Comparison of ENCODE assay signal across 8 cellular contexts in genomic region chr9:34546834-34547827, GRCh38. TPM values are rescaled to one million over a fixed set of nuclear protein-coding genes. Genes with fewer than 3 reads are reported as not detected.
A peak's percentile ranks its signal among the peaks of the same experiment; 100 is the strongest.
DNase-seq lines count a peak whose midpoint lies in the region; ATAC-seq and TF ChIP-seq lines count a peak whose summit lies in the region.

No MANE protein-coding gene starts in this region.

- H3K4me3 ChIP-seq in HFF-Myc (replicated peaks; ENCODE audit: low read depth, low read length) (no peak overlapping the region), PC-9 (no peak overlapping the region), heart left ventricle (no peak overlapping the region)

- H3K27ac Mint-ChIP-seq in activated naive CD8-positive, alpha-beta T cell treated with anti-CD3 and anti-CD28 coated beads for 36 hours: no peak overlapping the region

- H3K36me3 Mint-ChIP-seq in activated naive CD8-positive, alpha-beta T cell treated with anti-CD3 and anti-CD28 coated beads for 36 hours: no peaks in the 10 kb centered on the region

- no peak overlapping the region for H3K4me2 ChIP-seq in PC-9

- peak in 12 of 14 donors; percentile 16 to 76 (median 50) for DNase-seq in C1 segment of cervical spinal cord (lab: John Stamatoyannopoulos, UW)
- DNase-seq in HFF-Myc (ENCODE audit: extremely low read depth, low read depth): peak; percentile 38
- peak in 1 of 2 experiments; percentile 41 for DNase-seq in PC-9
- DNase-seq in activated naive CD8-positive, alpha-beta T cell treated with anti-CD3 and anti-CD28 coated beads for 36 hours: peak; percentile 60
- DNase-seq in heart left ventricle: peak in 4 of 5 donors; percentile 48 to 61 (median 52)
- DNase-seq in pulmonary artery endothelial cell (ENCODE audit: low read depth, low spot score): peak; percentile 52

- H3K27me3 ChIP-seq in PC-9 (ENCODE audit: insufficient read depth, low read depth) (peaks cover 23% of the 10 kb centered on the region; the same call in 1 of the 2 replicates), heart left ventricle (peaks cover 0 to 4% (median 0%) of the 10 kb centered on the region in 9 donors)

- WGBS in heart left ventricle, 4 donors: 57 to 62% (median 62%) methylated on average over 16 of the region's 16 CpGs

- POLR2A ChIA-PET in PC-9 (lab: Charles Lee; ENCODE audit: unreplicated experiment): no interaction called here

- no peaks in the 10 kb centered on the region for H4K20me1 ChIP-seq in PC-9 (ENCODE audit: insufficient read depth)

- no peaks in the 10 kb centered on the region for H3K9me2 ChIP-seq in PC-9 (ENCODE audit: insufficient read depth)

- CTCF ChIA-PET in PC-9 (lab: Charles Lee): no interaction called here

- no peaks in the 10 kb centered on the region for H3K9me3 Mint-ChIP-seq in activated naive CD8-positive, alpha-beta T cell treated with anti-CD3 and anti-CD28 coated beads for 36 hours

- ATAC-seq in heart left ventricle (peak; percentile 21 to 70 (median 58)), GM19397 (IDR thresholded peaks at IDR 0.05; ENCODE audit: unreplicated experiment) (no peak), HG03354 (IDR thresholded peaks at IDR 0.05; ENCODE audit: poor library complexity, severe bottlenecking, unreplicated experiment) (no peak)

- no peaks in the 10 kb centered on the region for H3K4me1 ChIP-seq in PC-9 (replicated peaks; ENCODE audit: insufficient read depth)
- peaks cover 0 to 5% (median 0%) of the 10 kb centered on the region in 12 donors for H3K4me1 ChIP-seq in heart left ventricle

- H2AFZ ChIP-seq in PC-9: no peak overlapping the region

- TF ChIP-seq POLR2A in heart left ventricle (IDR thresholded peaks at IDR 0.05): no peak

- intact Hi-C loops in PC-9 (cut with micrococcal nuclease; ENCODE audit: unreplicated experiment) (loop anchor here (2.0 to 5.0 kb wide), 2 partner anchors 110 to 215 kb away; no protein-coding TSS in a partner anchor), heart left ventricle (cut with DNase I) (loop anchor here in 8 of 10 donors (2.0 to 5.0 kb wide), 9 partner anchors 45 to 215 kb away; no protein-coding TSS in a partner anchor)

- H3K9me3 ChIP-seq in PC-9 (ENCODE audit: insufficient read depth, low read depth) (no peaks in the 10 kb centered on the region), heart left ventricle (no peaks in the 10 kb centered on the region)

- no peaks in the 10 kb centered on the region for H3K79me2 ChIP-seq in PC-9 (ENCODE audit: low read depth)

- H3K36me3 ChIP-seq in PC-9 (ENCODE audit: low read depth) (no peaks in the 10 kb centered on the region), heart left ventricle (no peaks in the 10 kb centered on the region)

- no peaks in the 10 kb centered on the region for H3K4me1 Mint-ChIP-seq in activated naive CD8-positive, alpha-beta T cell treated with anti-CD3 and anti-CD28 coated beads for 36 hours

- H3F3A ChIP-seq in PC-9 (ENCODE audit: insufficient read depth, low read depth): no peaks in the 10 kb centered on the region

- BruUV-seq in PC-9 (replicated peaks; lab: Mats Ljungman, UMichigan): no TSS peak

- H3K27ac ChIP-seq in PC-9: no peak overlapping the region
- no peak overlapping the region for H3K27ac ChIP-seq in heart left ventricle

- peak; percentile 81 for TF ChIP-seq CTCF in HFF-Myc (IDR thresholded peaks at IDR 0.05; ENCODE audit: low read depth, low read length, missing control alignments)
- TF ChIP-seq CTCF in PC-9 (conservative IDR thresholded peaks at IDR 0.05): peak; percentile 72
- peak; percentile 52 to 75 (median 60) for TF ChIP-seq CTCF in heart left ventricle (IDR thresholded peaks at IDR 0.05)

- no peak overlapping the region for H3K4me3 Mint-ChIP-seq in activated naive CD8-positive, alpha-beta T cell treated with anti-CD3 and anti-CD28 coated beads for 36 hours

- peaks cover 17% of the 10 kb centered on the region for H3K27me3 Mint-ChIP-seq in activated naive CD8-positive, alpha-beta T cell treated with anti-CD3 and anti-CD28 coated beads for 36 hours

RNA-seq across cellular contexts. Expression of gene ENHO, which starts 24.3 kb away (rescaled TPM):
- total RNA-seq in PC-9 (2021): not detected in 2 replicates
- under 1 TPM in 1 of 2 experiments, not detected in 1; 0.27 TPM for total RNA-seq in activated naive CD8-positive, alpha-beta T cell treated with anti-CD3 and anti-CD28 coated beads for 36 hours
- 1 to 10 TPM in 1 of 9 donors, under 1 TPM in 6, not detected in 2; 0.37 to 1.2 (median 0.52) TPM for total RNA-seq in heart left ventricle
- polyA plus RNA-seq in heart left ventricle: under 1 TPM; 0.26 to 0.27 TPM
- 0.07 TPM in 1 of 2 replicates, not detected in the other for total RNA-seq in pulmonary artery endothelial cell

RNA-seq across cellular contexts. Expression of gene CNTFR, which starts 42.4 kb away (rescaled TPM):
- not detected in 2 replicates for total RNA-seq in PC-9 (2021)
- not detected for total RNA-seq in activated naive CD8-positive, alpha-beta T cell treated with anti-CD3 and anti-CD28 coated beads for 36 hours
- 1 to 10 TPM in 5 of 9 donors, under 1 TPM in 4; 0.43 to 9.8 (median 1.2) TPM for total RNA-seq in heart left ventricle
- 1 to 10 TPM; 2.2 to 2.3 TPM for polyA plus RNA-seq in heart left ventricle
- total RNA-seq in pulmonary artery endothelial cell: not detected in 2 replicates

Comparison
In these comparisons a context has a peak if more than half of its experiments do, and no peak if none do; other contexts are left out.
1. ATAC-seq: peak in heart left ventricle (4 of 4); none in GM19397 (single experiment) and HG03354 (single experiment).
2. Peak in every context shown above with its lines, with median percentiles within 50 percentile points of each other: CTCF ChIP-seq.